ENCODE assay signal across 8 cellular contexts in the genomic region with DNA sequence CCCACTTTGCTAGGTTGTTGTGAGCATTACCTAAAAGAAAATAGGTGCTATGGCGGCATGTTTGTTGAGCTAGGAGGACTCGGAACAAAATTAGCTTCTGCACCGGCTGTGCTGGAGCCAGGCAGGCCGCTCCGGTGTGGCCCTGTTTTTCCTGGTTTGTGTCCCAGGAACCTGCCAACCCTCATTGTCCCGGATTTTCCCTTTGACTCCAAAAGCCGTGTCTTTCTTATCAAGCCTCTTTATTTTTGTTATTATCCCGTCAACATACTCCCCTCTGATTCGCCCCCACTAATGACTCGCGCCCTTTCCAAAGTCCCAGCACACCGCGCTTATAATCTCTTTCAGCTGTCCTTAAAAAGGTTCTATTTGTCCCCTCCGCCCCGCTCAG.
DNase-seq lines count a peak whose midpoint lies in the region; ATAC-seq and TF ChIP-seq lines count a peak whose summit lies in the region.

No MANE protein-coding gene starts in this region.

- H3K4me1 ChIP-seq in mesendoderm (ENCODE audit: control insufficient read depth, low read depth, low read length) (peaks cover 6% of the 10 kb centered on the region), thyroid gland (peaks cover 3 to 11% of the 10 kb centered on the region in 2 donors)

- H3K4me3 ChIP-seq in mesendoderm (ENCODE audit: low read length): no peak overlapping the region
- H3K4me3 ChIP-seq in thyroid gland (replicated peaks in 1 of 3): peak overlapping the region in 1 of 3 donors; percentile 57

- no peaks in the 10 kb centered on the region for H3K9me3 ChIP-seq in thyroid gland

- no peak overlapping the region for H4K5ac ChIP-seq in mesendoderm (ENCODE audit: low read length)

- H3K9me3 Mint-ChIP-seq in activated CD8-positive, alpha-beta memory T cell treated with anti-CD3 and anti-CD28 coated beads, Interleukin-2, amount 10 ng/mL, durations not matched to agents 7 days and 5 days (ENCODE audit: low read depth): no peaks in the 10 kb centered on the region

- peak overlapping the region; percentile 97 for H3K18ac ChIP-seq in mesendoderm (ENCODE audit: low read length)

- H3K27me3 ChIP-seq in mesendoderm (ENCODE audit: insufficient read depth, low read length, poor library complexity) (no peaks in the 10 kb centered on the region), thyroid gland (no peaks in the 10 kb centered on the region)

- no peak for TF ChIP-seq CTCF in thyroid gland (IDR thresholded peaks at IDR 0.05)

- H2AK5ac ChIP-seq in mesendoderm (ENCODE audit: low read length): peak overlapping the region; percentile 43

- no peak overlapping the region for H2BK5ac ChIP-seq in mesendoderm (ENCODE audit: low read length)

- peak overlapping the region; percentile 74 for H3K9ac ChIP-seq in mesendoderm (ENCODE audit: low read length)

- peaks cover 38% of the 10 kb centered on the region for H3K27me3 Mint-ChIP-seq in activated CD8-positive, alpha-beta memory T cell treated with anti-CD3 and anti-CD28 coated beads, Interleukin-2, amount 10 ng/mL, durations not matched to agents 7 days and 5 days

- H4K8ac ChIP-seq in mesendoderm (ENCODE audit: low read depth, low read length): no peak overlapping the region

- peaks cover 2% of the 10 kb centered on the region for H3K4me1 Mint-ChIP-seq in activated CD8-positive, alpha-beta memory T cell treated with anti-CD3 and anti-CD28 coated beads, Interleukin-2, amount 10 ng/mL, durations not matched to agents 7 days and 5 days

- H3K4me3 Mint-ChIP-seq in activated CD8-positive, alpha-beta memory T cell treated with anti-CD3 and anti-CD28 coated beads, Interleukin-2, amount 10 ng/mL, durations not matched to agents 7 days and 5 days: peak overlapping the region; percentile 44

- no peak overlapping the region for H3K23ac ChIP-seq in mesendoderm (ENCODE audit: low read length)

- no peak for ATAC-seq in activated CD8-positive, alpha-beta memory T cell treated with anti-CD3 and anti-CD28 coated beads, Interleukin-2, amount 10 ng/mL, durations not matched to agents 7 days and 5 days
- no peak for ATAC-seq in HG02678 (IDR thresholded peaks at IDR 0.05; ENCODE audit: unreplicated experiment)

- H3K56ac ChIP-seq in mesendoderm (ENCODE audit: low read length): peak overlapping the region; percentile 93

- DNase-seq in activated CD8-positive, alpha-beta memory T cell treated with anti-CD3 and anti-CD28 coated beads, Interleukin-2, amount 10 ng/mL, durations not matched to agents 7 days and 5 days: no peak
- no peak for DNase-seq in activated CD8-positive, alpha-beta memory T cell treated with anti-CD3 and anti-CD28 coated beads for 24 hours
- DNase-seq in caudate nucleus (lab: John Stamatoyannopoulos, UW) (peak in 1 of 61 donors; percentile 11), mesendoderm (peak; percentile 10), thyroid gland (no peak), SKM-1 (lab: John Stamatoyannopoulos, UW; ENCODE audit: unreplicated experiment) (no peak), COLO829 (ENCODE audit: low spot score) (no peak)

- H3K4ac ChIP-seq in mesendoderm (ENCODE audit: low read depth, low read length): peak overlapping the region; percentile 99

- H2BK120ac ChIP-seq in mesendoderm (ENCODE audit: low read depth, low read length): no peak overlapping the region

- CTCF ChIA-PET in activated CD8-positive, alpha-beta memory T cell treated with anti-CD3 and anti-CD28 coated beads, Interleukin-2, amount 10 ng/mL, durations not matched to agents 7 days and 5 days (lab: Charles Lee): interaction anchor here (1.1 to 4.1 kb wide), 38 partner anchors 8 to 1037 kb away, joined by 3 to 36 read pairs (median 6); a partner anchor contains a TSS

- H3K79me2 ChIP-seq in mesendoderm (ENCODE audit: control insufficient read depth, insufficient read depth, low read length): no peaks in the 10 kb centered on the region

- H3K27ac Mint-ChIP-seq in activated CD8-positive, alpha-beta memory T cell treated with anti-CD3 and anti-CD28 coated beads, Interleukin-2, amount 10 ng/mL, durations not matched to agents 7 days and 5 days: no peak overlapping the region

- no peaks in the 10 kb centered on the region for H3K36me3 Mint-ChIP-seq in activated CD8-positive, alpha-beta memory T cell treated with anti-CD3 and anti-CD28 coated beads, Interleukin-2, amount 10 ng/mL, durations not matched to agents 7 days and 5 days

- peak overlapping the region; percentile 53 for H3K27ac ChIP-seq in caudate nucleus (ENCODE audit: low read depth, low read length)
- no peak overlapping the region for H3K27ac ChIP-seq in mesendoderm (ENCODE audit: low read depth, low read length)
- H3K27ac ChIP-seq in thyroid gland: peak overlapping the region in 2 of 3 donors; percentile 22 to 65

- intact Hi-C loops in thyroid gland (cut with DNase I): loop anchor here (5.0 kb wide), 1 partner anchor 1036 kb away; no protein-coding TSS in a partner anchor

- peak overlapping the region; percentile 57 for H3K4me2 ChIP-seq in mesendoderm (ENCODE audit: low read length)

- no CpG with 5 or more reads among the region's 15 CpGs for WGBS in mesendoderm (ENCODE audit: extremely low coverage, insufficient coverage, low lambda C conversion rate)
- WGBS in thyroid gland, 2 donors: 57 to 62% methylated on average over 15 of the region's 15 CpGs

- no peak overlapping the region for H2BK15ac ChIP-seq in mesendoderm (replicated peaks; ENCODE audit: low read depth)

- no peaks in the 10 kb centered on the region for H3K79me1 ChIP-seq in mesendoderm (ENCODE audit: low read length)

- TF ChIP-seq POLR2A in thyroid gland (IDR thresholded peaks at IDR 0.05): no peak

- H3K36me3 ChIP-seq in mesendoderm (ENCODE audit: control insufficient read depth, insufficient read depth, low read length): no peaks in the 10 kb centered on the region
- no peaks in the 10 kb centered on the region for H3K36me3 ChIP-seq in thyroid gland
